ENCODE assay signal across 8 cellular contexts in the genomic region with DNA sequence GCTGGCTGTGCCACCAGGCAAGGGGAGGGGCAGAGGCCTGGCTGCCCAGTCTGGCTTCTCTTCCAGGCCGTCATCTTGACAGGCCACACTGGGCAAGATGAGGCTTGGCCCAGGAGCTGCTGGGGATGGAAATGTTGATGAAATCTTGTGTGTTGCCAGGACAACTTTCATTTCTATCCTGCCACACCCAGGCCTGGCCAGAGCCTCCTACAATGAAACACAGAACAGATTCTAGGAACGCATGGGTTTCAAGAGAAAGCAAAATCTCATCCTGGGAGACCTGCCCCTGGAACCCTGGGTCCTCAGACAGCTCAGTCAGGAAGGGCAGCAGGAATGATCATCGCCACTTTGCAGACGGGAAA. TPM values are rescaled to one million over a fixed set of nuclear protein-coding genes. Genes with fewer than 3 reads are reported as not detected.
DNase-seq lines count a peak whose midpoint lies in the region; ATAC-seq and TF ChIP-seq lines count a peak whose summit lies in the region.

No MANE protein-coding gene starts in this region.

- peak overlapping the region; percentile 18 for H3K4me3 ChIP-seq in BJ (ENCODE audit: low read depth, low read length)
- H3K4me3 ChIP-seq in NT2/D1 (ENCODE audit: insufficient read length, low read depth) = no peak overlapping the region
- H3K4me3 ChIP-seq in vagina = peak overlapping the region; percentile 40 to 43

- DNase-seq in BJ (ENCODE audit: low read depth) = peak; percentile 73
- DNase-seq in NT2/D1 (ENCODE audit: low read depth, low spot score) = no peak
- DNase-seq in dermis blood vessel endothelial cell = peak; percentile 47
- DNase-seq in mesothelial cell of epicardium (ENCODE audit: low spot score in 2 of 2, unreplicated experiment in 2 of 2) = no peak
- DNase-seq in vagina (ENCODE audit: extremely low spot score in 2 of 2) = peak in 1 of 2 donors; percentile 93
- no peak for DNase-seq in SK-N-DZ (ENCODE audit: low spot score)

- POLR2A ChIA-PET in BJ (lab: Charles Lee) = interaction anchor here (0.7 kb wide), 2 partner anchors 19 to 472 kb away, joined by 3 read pairs; no protein-coding TSS in a partner anchor

- H3K4me1 ChIP-seq in NT2/D1 (ENCODE audit: insufficient read depth, insufficient read length) (peaks cover 30% of the 10 kb centered on the region), vagina (peaks cover 42% of the 10 kb centered on the region)

- peak overlapping the region; percentile 38 for H3K4me3 Mint-ChIP-seq in mesothelial cell of epicardium

- H3K27me3 ChIP-seq in BJ (ENCODE audit: control insufficient read depth, insufficient read depth, low read length) (no peaks in the 10 kb centered on the region), NT2/D1 (ENCODE audit: insufficient read depth, insufficient read length) (no peaks in the 10 kb centered on the region), vagina (no peaks in the 10 kb centered on the region)

- H3K36me3 ChIP-seq in BJ (ENCODE audit: control insufficient read depth, insufficient read depth, low read length) (peaks cover 1% of the 10 kb centered on the region; the same call in 1 of the 2 replicates), NT2/D1 (ENCODE audit: insufficient read depth, insufficient read length, low read length) (peaks cover 23% of the 10 kb centered on the region), vagina (peaks cover 0 to 8% of the 10 kb centered on the region in 2 donors)

- TF ChIP-seq CTCF in BJ (IDR thresholded peaks at IDR 0.05; ENCODE audit: insufficient read depth, low read depth, low read length) = no peak
- TF ChIP-seq CTCF in mesothelial cell of epicardium (IDR thresholded peaks at IDR 0.05; ENCODE audit: unreplicated experiment) = no peak
- TF ChIP-seq CTCF in vagina (IDR thresholded peaks at IDR 0.05) = no peak

- H3K27me3 Mint-ChIP-seq in mesothelial cell of epicardium (ENCODE audit: low read depth) = no peaks in the 10 kb centered on the region

- H3K9me3 Mint-ChIP-seq in mesothelial cell of epicardium = no peaks in the 10 kb centered on the region

- H3K9me3 ChIP-seq in NT2/D1 (ENCODE audit: insufficient read depth, low read length) = no peaks in the 10 kb centered on the region
- H3K9me3 ChIP-seq in vagina = no peaks in the 10 kb centered on the region

- peak overlapping the region; percentile 98 for H3K27ac ChIP-seq in vagina

- H3K36me3 Mint-ChIP-seq in mesothelial cell of epicardium = peaks cover 7% of the 10 kb centered on the region

- intact Hi-C loops in vagina (cut with DNase I) = no loop called here

- CTCF ChIA-PET in BJ (lab: Yijun Ruan, JAX) = interaction anchor here (0.7 to 10.2 kb wide), 5 partner anchors 10 to 35 kb away, joined by 3 to 62 read pairs (median 15); a partner anchor contains a TSS

- no peak for ATAC-seq in HG02678 (IDR thresholded peaks at IDR 0.05; ENCODE audit: unreplicated experiment)
- no peak for ATAC-seq in GM18519 (IDR thresholded peaks at IDR 0.05; ENCODE audit: low FRiP score, unreplicated experiment)

- H3K4me1 Mint-ChIP-seq in mesothelial cell of epicardium = peaks cover 32% of the 10 kb centered on the region

- no peak for TF ChIP-seq POLR2A in vagina (IDR thresholded peaks at IDR 0.05)

- H3K27ac Mint-ChIP-seq in mesothelial cell of epicardium = peak overlapping the region; percentile 99

- peak overlapping the region; percentile 71 for H3K9ac ChIP-seq in NT2/D1 (ENCODE audit: insufficient read length, low read depth)

RNA-seq across cellular contexts. Expression of a gene that starts 9.3 kb away (rescaled TPM):
- polyA plus RNA-seq in BJ (2011; rRNA removed) = 3.9 and 6.3 TPM in 2 replicates
- polyA minus RNA-seq in BJ (2011; rRNA and poly(A)+ RNA removed) = 1.8 and 2.3 TPM in 2 replicates
- total RNA-seq in dermis blood vessel endothelial cell (4.1 and 4.8 TPM in 2 replicates), mesothelial cell of epicardium (6.5 to 9.6 TPM (median 7.7 TPM) in 3 replicates), vagina (9.8 TPM)
- polyA plus RNA-seq in SK-N-DZ (2014; cell fraction: cytosol; rRNA removed) = 9.7 and 10.2 TPM in 2 replicates
- 7.2 and 8.5 TPM in 2 replicates for polyA plus RNA-seq in SK-N-DZ (2014; cell fraction: nucleus; rRNA removed)

RNA-seq across cellular contexts. Expression of a gene that starts 22.7 kb away (rescaled TPM):
- 16.0 and 16.7 TPM in 2 replicates for polyA plus RNA-seq in BJ (2011; rRNA removed)
- polyA minus RNA-seq in BJ (2011; rRNA and poly(A)+ RNA removed) = 10.3 and 11.2 TPM in 2 replicates
- 7.0 and 11.0 TPM in 2 replicates for total RNA-seq in dermis blood vessel endothelial cell
- 38.2 to 40.6 TPM (median 38.8 TPM) in 3 replicates for total RNA-seq in mesothelial cell of epicardium
- 27.5 TPM for total RNA-seq in vagina
- 1.4 TPM in 2 replicates for polyA plus RNA-seq in SK-N-DZ (2014; cell fraction: cytosol; rRNA removed)
- 0.97 and 2.7 TPM in 2 replicates for polyA plus RNA-seq in SK-N-DZ (2014; cell fraction: nucleus; rRNA removed)

RNA-seq across cellular contexts. Expression of a gene that starts 35.5 kb away (rescaled TPM):
- 5.4 and 7.3 TPM in 2 replicates for polyA plus RNA-seq in BJ (2011; rRNA removed)
- 3.0 and 4.2 TPM in 2 replicates for polyA minus RNA-seq in BJ (2011; rRNA and poly(A)+ RNA removed)
- total RNA-seq in dermis blood vessel endothelial cell = 4.5 and 4.9 TPM in 2 replicates
- total RNA-seq in mesothelial cell of epicardium = 17.0 to 17.4 TPM (median 17.4 TPM) in 3 replicates
- total RNA-seq in vagina = 18.9 TPM
- polyA plus RNA-seq in SK-N-DZ (2014; cell fraction: cytosol; rRNA removed) = 6.4 TPM in 2 replicates
- polyA plus RNA-seq in SK-N-DZ (2014; cell fraction: nucleus; rRNA removed) = 21.1 and 23.7 TPM in 2 replicates

RNA-seq across cellular contexts. Expression of a gene that starts 38.6 kb away (rescaled TPM):
- polyA plus RNA-seq in BJ (2011; rRNA removed) = 47.5 and 81.6 TPM in 2 replicates
- polyA minus RNA-seq in BJ (2011; rRNA and poly(A)+ RNA removed) = 71.6 and 94.8 TPM in 2 replicates
- total RNA-seq in dermis blood vessel endothelial cell (51.3 and 51.4 TPM in 2 replicates), mesothelial cell of epicardium (46.6 to 54.0 TPM (median 52.6 TPM) in 3 replicates), vagina (34.1 TPM)
- polyA plus RNA-seq in SK-N-DZ (2014; cell fraction: cytosol; rRNA removed) = 14.7 and 16.2 TPM in 2 replicates
- polyA plus RNA-seq in SK-N-DZ (2014; cell fraction: nucleus; rRNA removed) = 17.1 and 17.3 TPM in 2 replicates

RNA-seq across cellular contexts. Expression of a gene that starts 50.7 kb away (rescaled TPM):
- 2.0 TPM in 2 replicates for polyA plus RNA-seq in BJ (2011; rRNA removed)
- 3.0 and 5.8 TPM in 2 replicates for polyA minus RNA-seq in BJ (2011; rRNA and poly(A)+ RNA removed)
- total RNA-seq in dermis blood vessel endothelial cell (1.0 and 4.0 TPM in 2 replicates), mesothelial cell of epicardium (3.0 to 3.7 TPM (median 3.6 TPM) in 3 replicates), vagina (22.1 TPM)
- 1.7 and 1.9 TPM in 2 replicates for polyA plus RNA-seq in SK-N-DZ (2014; cell fraction: cytosol; rRNA removed)
- polyA plus RNA-seq in SK-N-DZ (2014; cell fraction: nucleus; rRNA removed) = 3.2 and 6.7 TPM in 2 replicates

Comparison
In these comparisons a context has a peak if more than half of its experiments do, and no peak if none do; other contexts are left out.
1. DNase-seq: peak in BJ (single experiment) and dermis blood vessel endothelial cell (single experiment); none in NT2/D1 (single experiment), mesothelial cell of epicardium (0 of 2) and SK-N-DZ (single experiment).